7 cellular contexts compared by ENCODE assay signal in the genomic region with DNA sequence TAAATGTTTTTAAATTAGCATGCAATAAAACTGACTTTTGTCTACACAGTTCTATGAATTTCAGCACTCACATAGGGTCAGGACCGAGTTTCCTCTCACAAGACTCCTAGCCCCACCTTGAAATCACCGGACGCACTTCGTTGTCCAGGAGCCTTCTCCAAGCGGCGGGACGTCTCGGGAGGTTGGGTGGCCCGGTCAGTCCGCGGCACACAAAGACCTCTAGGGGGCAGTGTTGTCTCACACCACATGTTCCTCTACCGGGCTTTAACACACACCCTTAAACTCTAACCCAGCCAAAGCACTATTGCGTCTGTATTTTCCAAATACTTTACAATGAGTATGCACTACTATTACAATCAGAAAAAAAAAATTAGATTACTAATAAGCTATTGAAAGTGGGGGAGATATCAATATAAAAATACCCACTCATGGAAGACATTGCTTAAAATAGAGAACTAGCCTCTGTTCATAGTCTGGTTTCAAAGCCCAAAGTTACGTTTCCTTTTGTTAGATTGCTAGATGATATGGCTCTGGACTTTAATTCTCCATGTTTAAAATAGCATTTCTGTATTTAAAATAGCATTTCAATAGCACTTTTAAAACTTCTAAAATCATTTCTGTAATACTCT. TPM values are rescaled to one million over a fixed set of nuclear protein-coding genes. Genes with fewer than 3 reads are reported as not detected.
A peak's percentile ranks its signal among the peaks of the same experiment; 100 is the strongest.
DNase-seq lines count a peak whose midpoint lies in the region; ATAC-seq and TF ChIP-seq lines count a peak whose summit lies in the region.
"Not testable (repeated sequence)": the region's sequence is repeated elsewhere in the genome, so short reads cannot be mapped to it uniquely, and the experiment has no call there.

No MANE protein-coding gene starts in this region.

- H3K27ac Mint-ChIP-seq in central memory CD8-positive, alpha-beta T cell (ENCODE audit: low read depth) = not testable (repeated sequence)

- H4K20me1 ChIP-seq in smooth muscle cell (ENCODE audit: low read depth) = not testable (repeated sequence)

- H3K9me3 ChIP-seq in smooth muscle cell (replicated peaks; ENCODE audit: low read depth) = not testable (repeated sequence)

- H3K4me2 ChIP-seq in smooth muscle cell = peak overlapping the region; percentile 36

- WGBS in smooth muscle cell (ENCODE audit: low lambda C conversion rate) = 15% methylated on average over 14 of the region's 14 CpGs

- not testable (repeated sequence) for H3K4me1 Mint-ChIP-seq in central memory CD8-positive, alpha-beta T cell

- not testable (repeated sequence) for H3K36me3 Mint-ChIP-seq in central memory CD8-positive, alpha-beta T cell (ENCODE audit: insufficient read depth)

- not testable (repeated sequence) for H3K4me3 Mint-ChIP-seq in central memory CD8-positive, alpha-beta T cell

- not testable (repeated sequence) for H3K9ac ChIP-seq in smooth muscle cell (ENCODE audit: low read depth)

- H3K27me3 ChIP-seq in smooth muscle cell (ENCODE audit: low read depth) = not testable (repeated sequence)

- H3K27ac ChIP-seq in smooth muscle cell (ENCODE audit: low read depth) = not testable (repeated sequence)

- not testable (repeated sequence) for H2AFZ ChIP-seq in smooth muscle cell (ENCODE audit: low read depth)

- H3K79me2 ChIP-seq in smooth muscle cell (ENCODE audit: low read depth) = not testable (repeated sequence)

- not testable (repeated sequence) for H3K36me3 ChIP-seq in smooth muscle cell (ENCODE audit: low read depth)

- not testable (repeated sequence) for H3K4me3 ChIP-seq in smooth muscle cell

- H3K27me3 Mint-ChIP-seq in central memory CD8-positive, alpha-beta T cell = not testable (repeated sequence)

- TF ChIP-seq CTCF in smooth muscle cell (IDR thresholded peaks at IDR 0.05; ENCODE audit: borderline replicate concordance, insufficient read depth, poor library complexity, severe bottlenecking) = peak; percentile 58

- ATAC-seq in GM18519 (IDR thresholded peaks at IDR 0.05; ENCODE audit: low FRiP score, unreplicated experiment) (peak; percentile 83), HG02943 (IDR thresholded peaks at IDR 0.05; ENCODE audit: low read depth, unreplicated experiment) (peak; percentile 90)
- peak; percentile 79 for ATAC-seq in central memory CD8-positive, alpha-beta T cell (replicated peaks; ENCODE audit: extremely low read depth, poor library complexity, severe bottlenecking)

- not testable (repeated sequence) for H3F3A ChIP-seq in smooth muscle cell (ENCODE audit: low read depth)

- H3K4me1 ChIP-seq in smooth muscle cell (ENCODE audit: low read depth) = not testable (repeated sequence)

- DNase-seq in NCI-H460 (ENCODE audit: extremely low read depth, low read depth) (peak; percentile 67), iris pigment epithelial cell (ENCODE audit: low read depth) (peak; percentile 71)
- DNase-seq in activated CD4-positive, alpha-beta T cell treated with anti-CD3 and anti-CD28 coated beads, Interleukin-2, amount 50 U/mL, for 24 hours (ENCODE audit: low read depth in 1 of 2, low spot score in 1 of 2) = peak; percentile 15 to 50
- DNase-seq in central memory CD8-positive, alpha-beta T cell (ENCODE audit: low spot score in 2 of 2) = peak; percentile 27 to 28
- DNase-seq in smooth muscle cell (lab: John Stamatoyannopoulos, UW; ENCODE audit: unreplicated experiment) = not testable (repeated sequence)

- not testable (repeated sequence) for H3K9me3 Mint-ChIP-seq in central memory CD8-positive, alpha-beta T cell

RNA-seq across cellular contexts. Expression of gene NUTM2E, which starts 47.1 kb away (rescaled TPM):
- not detected in 2 replicates for total RNA-seq in NCI-H460 (2014; rRNA removed; shearing (Covaris generic))
- polyA plus RNA-seq in NCI-H460 (2014; cell fraction: nucleus; rRNA removed) = not detected in 2 replicates
- not detected in 2 replicates for total RNA-seq in smooth muscle cell
- polyA plus RNA-seq in smooth muscle cell = 0.17 TPM in 1 of 2 replicates, not detected in the other
